1 cellular context compared by ENCODE assay signal in the genomic region with DNA sequence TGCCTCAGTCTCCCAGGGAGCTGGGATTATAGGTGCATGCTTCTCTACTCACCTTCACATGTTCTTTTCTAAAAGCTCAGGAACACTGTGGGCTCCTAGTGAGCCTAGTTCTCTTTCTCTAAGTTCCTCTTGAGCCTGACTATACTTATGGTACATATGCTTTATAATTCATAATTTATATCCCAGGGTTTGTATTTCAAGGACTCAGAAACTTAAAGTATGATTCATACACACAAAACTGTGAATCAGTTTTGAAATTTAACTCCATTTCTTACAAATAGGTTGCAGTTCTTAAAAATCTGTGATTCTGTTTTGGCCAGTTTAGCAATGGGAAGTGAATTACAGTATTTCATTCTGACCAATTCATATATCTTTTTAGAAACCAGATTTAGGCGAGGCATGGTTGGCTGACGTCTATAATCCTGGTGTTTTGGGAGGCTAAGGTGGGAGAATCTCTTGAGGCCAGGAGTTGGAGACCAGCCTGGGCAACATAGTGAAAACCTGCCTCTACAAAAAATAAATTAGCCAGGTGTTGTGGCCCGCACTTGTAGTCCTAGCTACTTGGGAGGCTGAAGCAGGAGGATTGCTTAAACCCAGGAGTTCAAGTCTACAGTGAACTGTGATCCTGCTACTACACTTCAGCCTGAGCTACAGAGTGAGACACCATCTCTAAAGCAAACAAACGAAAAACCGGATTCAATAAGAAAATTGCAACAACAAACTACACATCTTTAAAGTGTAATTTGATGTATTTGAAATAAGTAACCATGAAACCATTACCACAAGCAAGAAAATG.
TF ChIP-seq lines count a peak whose summit lies in the region.

No MANE protein-coding gene starts in this region.

TF ChIP-seq in GM23338, 12 proteins besides CTCF, POLR2A, EP300 and RAD21:
- TF ChIP-seq EZH2 (IDR thresholded peaks at IDR 0.05; ENCODE audit: low read depth, unreplicated experiment) (no peak), ZNF331 (CRISPR knock-in tag; IDR thresholded peaks at IDR 0.05; ENCODE audit: low read depth) (no peak), STAT1 (IDR thresholded peaks at IDR 0.05; ENCODE audit: unreplicated experiment) (no peak), CREB1 (CRISPR knock-in tag; IDR thresholded peaks at IDR 0.05; ENCODE audit: low read depth) (no peak), ZNF114 (CRISPR knock-in tag; IDR thresholded peaks at IDR 0.05) (no peak), JUNB (IDR thresholded peaks at IDR 0.05; ENCODE audit: unreplicated experiment) (no peak), POLR2AphosphoS5 (IDR thresholded peaks at IDR 0.05; ENCODE audit: low read depth) (no peak), NANOG (IDR thresholded peaks at IDR 0.05; ENCODE audit: borderline replicate concordance) (no peak)
- TF ChIP-seq, protein P1, sequence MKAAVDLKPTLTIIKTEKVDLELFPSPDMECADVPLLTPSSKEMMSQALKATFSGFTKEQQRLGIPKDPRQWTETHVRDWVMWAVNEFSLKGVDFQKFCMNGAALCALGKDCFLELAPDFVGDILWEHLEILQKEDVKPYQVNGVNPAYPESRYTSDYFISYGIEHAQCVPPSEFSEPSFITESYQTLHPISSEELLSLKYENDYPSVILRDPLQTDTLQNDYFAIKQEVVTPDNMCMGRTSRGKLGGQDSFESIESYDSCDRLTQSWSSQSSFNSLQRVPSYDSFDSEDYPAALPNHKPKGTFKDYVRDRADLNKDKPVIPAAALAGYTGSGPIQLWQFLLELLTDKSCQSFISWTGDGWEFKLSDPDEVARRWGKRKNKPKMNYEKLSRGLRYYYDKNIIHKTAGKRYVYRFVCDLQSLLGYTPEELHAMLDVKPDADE (IDR thresholded peaks at IDR 0.05) = no peak
- TF ChIP-seq, protein P2, sequence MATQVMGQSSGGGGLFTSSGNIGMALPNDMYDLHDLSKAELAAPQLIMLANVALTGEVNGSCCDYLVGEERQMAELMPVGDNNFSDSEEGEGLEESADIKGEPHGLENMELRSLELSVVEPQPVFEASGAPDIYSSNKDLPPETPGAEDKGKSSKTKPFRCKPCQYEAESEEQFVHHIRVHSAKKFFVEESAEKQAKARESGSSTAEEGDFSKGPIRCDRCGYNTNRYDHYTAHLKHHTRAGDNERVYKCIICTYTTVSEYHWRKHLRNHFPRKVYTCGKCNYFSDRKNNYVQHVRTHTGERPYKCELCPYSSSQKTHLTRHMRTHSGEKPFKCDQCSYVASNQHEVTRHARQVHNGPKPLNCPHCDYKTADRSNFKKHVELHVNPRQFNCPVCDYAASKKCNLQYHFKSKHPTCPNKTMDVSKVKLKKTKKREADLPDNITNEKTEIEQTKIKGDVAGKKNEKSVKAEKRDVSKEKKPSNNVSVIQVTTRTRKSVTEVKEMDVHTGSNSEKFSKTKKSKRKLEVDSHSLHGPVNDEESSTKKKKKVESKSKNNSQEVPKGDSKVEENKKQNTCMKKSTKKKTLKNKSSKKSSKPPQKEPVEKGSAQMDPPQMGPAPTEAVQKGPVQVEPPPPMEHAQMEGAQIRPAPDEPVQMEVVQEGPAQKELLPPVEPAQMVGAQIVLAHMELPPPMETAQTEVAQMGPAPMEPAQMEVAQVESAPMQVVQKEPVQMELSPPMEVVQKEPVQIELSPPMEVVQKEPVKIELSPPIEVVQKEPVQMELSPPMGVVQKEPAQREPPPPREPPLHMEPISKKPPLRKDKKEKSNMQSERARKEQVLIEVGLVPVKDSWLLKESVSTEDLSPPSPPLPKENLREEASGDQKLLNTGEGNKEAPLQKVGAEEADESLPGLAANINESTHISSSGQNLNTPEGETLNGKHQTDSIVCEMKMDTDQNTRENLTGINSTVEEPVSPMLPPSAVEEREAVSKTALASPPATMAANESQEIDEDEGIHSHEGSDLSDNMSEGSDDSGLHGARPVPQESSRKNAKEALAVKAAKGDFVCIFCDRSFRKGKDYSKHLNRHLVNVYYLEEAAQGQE (IDR thresholded peaks at IDR 0.05; ENCODE audit: unreplicated experiment) = no peak
- TF ChIP-seq, protein P3, sequence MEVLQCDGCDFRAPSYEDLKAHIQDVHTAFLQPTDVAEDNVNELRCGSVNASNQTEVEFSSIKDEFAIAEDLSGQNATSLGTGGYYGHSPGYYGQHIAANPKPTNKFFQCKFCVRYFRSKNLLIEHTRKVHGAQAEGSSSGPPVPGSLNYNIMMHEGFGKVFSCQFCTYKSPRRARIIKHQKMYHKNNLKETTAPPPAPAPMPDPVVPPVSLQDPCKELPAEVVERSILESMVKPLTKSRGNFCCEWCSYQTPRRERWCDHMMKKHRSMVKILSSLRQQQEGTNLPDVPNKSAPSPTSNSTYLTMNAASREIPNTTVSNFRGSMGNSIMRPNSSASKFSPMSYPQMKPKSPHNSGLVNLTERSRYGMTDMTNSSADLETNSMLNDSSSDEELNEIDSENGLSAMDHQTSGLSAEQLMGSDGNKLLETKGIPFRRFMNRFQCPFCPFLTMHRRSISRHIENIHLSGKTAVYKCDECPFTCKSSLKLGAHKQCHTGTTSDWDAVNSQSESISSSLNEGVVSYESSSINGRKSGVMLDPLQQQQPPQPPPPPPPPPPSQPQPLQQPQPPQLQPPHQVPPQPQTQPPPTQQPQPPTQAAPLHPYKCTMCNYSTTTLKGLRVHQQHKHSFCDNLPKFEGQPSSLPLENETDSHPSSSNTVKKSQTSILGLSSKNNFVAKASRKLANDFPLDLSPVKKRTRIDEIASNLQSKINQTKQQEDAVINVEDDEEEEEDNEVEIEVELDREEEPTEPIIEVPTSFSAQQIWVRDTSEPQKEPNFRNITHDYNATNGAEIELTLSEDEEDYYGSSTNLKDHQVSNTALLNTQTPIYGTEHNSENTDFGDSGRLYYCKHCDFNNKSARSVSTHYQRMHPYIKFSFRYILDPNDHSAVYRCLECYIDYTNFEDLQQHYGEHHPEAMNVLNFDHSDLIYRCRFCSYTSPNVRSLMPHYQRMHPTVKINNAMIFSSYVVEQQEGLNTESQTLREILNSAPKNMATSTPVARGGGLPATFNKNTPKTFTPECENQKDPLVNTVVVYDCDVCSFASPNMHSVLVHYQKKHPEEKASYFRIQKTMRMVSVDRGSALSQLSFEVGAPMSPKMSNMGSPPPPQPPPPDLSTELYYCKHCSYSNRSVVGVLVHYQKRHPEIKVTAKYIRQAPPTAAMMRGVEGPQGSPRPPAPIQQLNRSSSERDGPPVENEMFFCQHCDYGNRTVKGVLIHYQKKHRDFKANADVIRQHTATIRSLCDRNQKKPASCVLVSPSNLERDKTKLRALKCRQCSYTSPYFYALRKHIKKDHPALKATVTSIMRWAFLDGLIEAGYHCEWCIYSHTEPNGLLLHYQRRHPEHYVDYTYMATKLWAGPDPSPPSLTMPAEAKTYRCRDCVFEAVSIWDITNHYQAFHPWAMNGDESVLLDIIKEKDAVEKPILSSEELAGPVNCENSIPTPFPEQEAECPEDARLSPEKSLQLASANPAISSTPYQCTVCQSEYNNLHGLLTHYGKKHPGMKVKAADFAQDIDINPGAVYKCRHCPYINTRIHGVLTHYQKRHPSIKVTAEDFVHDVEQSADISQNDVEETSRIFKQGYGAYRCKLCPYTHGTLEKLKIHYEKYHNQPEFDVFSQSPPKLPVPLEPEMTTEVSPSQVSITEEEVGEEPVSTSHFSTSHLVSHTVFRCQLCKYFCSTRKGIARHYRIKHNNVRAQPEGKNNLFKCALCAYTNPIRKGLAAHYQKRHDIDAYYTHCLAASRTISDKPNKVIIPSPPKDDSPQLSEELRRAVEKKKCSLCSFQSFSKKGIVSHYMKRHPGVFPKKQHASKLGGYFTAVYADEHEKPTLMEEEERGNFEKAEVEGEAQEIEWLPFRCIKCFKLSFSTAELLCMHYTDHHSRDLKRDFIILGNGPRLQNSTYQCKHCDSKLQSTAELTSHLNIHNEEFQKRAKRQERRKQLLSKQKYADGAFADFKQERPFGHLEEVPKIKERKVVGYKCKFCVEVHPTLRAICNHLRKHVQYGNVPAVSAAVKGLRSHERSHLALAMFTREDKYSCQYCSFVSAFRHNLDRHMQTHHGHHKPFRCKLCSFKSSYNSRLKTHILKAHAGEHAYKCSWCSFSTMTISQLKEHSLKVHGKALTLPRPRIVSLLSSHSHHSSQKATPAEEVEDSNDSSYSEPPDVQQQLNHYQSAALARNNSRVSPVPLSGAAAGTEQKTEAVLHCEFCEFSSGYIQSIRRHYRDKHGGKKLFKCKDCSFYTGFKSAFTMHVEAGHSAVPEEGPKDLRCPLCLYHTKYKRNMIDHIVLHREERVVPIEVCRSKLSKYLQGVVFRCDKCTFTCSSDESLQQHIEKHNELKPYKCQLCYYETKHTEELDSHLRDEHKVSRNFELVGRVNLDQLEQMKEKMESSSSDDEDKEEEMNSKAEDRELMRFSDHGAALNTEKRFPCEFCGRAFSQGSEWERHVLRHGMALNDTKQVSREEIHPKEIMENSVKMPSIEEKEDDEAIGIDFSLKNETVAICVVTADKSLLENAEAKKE (CRISPR knock-in tag; IDR thresholded peaks at IDR 0.05) = no peak
